In genomic region chr9:70441622-70442021, GRCh38 we compare ENCODE assay signal across 16 cellular contexts. TPM values are rescaled to one million over a fixed set of nuclear protein-coding genes. Genes with fewer than 3 reads are reported as not detected.
DNase-seq lines count a peak whose midpoint lies in the region; ATAC-seq, FAIRE-seq and TF ChIP-seq lines count a peak whose summit lies in the region.
"Had no signal": no experiment of that assay in that cellular context is flagged by ENCODE, and none has a peak within 500 bp of the region (broad histone marks: within the 10 kb centered on the region; RNA-seq: fewer than 3 reads in every experiment).

No MANE protein-coding gene starts in this region.

- no peak overlapping the region for H2BK120ac ChIP-seq in mesenchymal stem cell (ENCODE audit: low read depth, low read length)

- intact Hi-C loops in HepG2 (cut with micrococcal nuclease; ENCODE audit: unreplicated experiment): loop anchor here (1.0 kb wide), 1 partner anchor 21 kb away; no protein-coding TSS in a partner anchor
- intact Hi-C loops in right lobe of liver (cut with DNase I): no loop called here

- no peaks in the 10 kb centered on the region for H4K20me1 ChIP-seq in HepG2 (ENCODE audit: insufficient read depth, low read length)

- in situ Hi-C loops in HepG2 (cut with HindIII; ENCODE audit: extremely low pct_ligation_motif_present, low pct_unique_long_range_greater_than_20kb): no loop called here

- TF ChIP-seq EP300 in HepG2 (IDR thresholded peaks at IDR 0.05; ENCODE audit: low read depth in 2 of 2, low read length in 2 of 2): peak in 1 of 2 experiments; percentile 73; a peak in 3 of 4 replicates
- TF ChIP-seq EP300 in HepG2 (CRISPR knock-in tag; IDR thresholded peaks at IDR 0.05; ENCODE audit: borderline replicate concordance): peak; percentile 55; the same call in 1 of the 2 replicates

- H3K4me2 ChIP-seq in HepG2 (ENCODE audit: low read depth, low read length) (peak overlapping the region; percentile 33; the same call in 1 of the 2 replicates), mesenchymal stem cell (ENCODE audit: low read length, poor library complexity, severe bottlenecking) (no peak overlapping the region)
- H3K4me2 ChIP-seq: GM23338 had no signal

- no peak overlapping the region for H3K14ac ChIP-seq in mesenchymal stem cell (ENCODE audit: low read length in 2 of 2)

- peak overlapping the region; percentile 50 for H4K91ac ChIP-seq in mesenchymal stem cell (ENCODE audit: low read length)

- peak; percentile 8 for DNase-seq in NCI-H146 (lab: John Stamatoyannopoulos, UW)
- DNase-seq in NCI-H146 treated with DMSO at 0.1 percent for 48 hours (lab: John Stamatoyannopoulos, UW; ENCODE audit: unreplicated experiment): no peak
- DNase-seq in HepG2 (ENCODE audit: low spot score): peak; percentile 86
- DNase-seq in right lobe of liver: no peak
- DNase-seq in mesenchymal stem cell: no peak
- DNase-seq in SW 1271 (lab: John Stamatoyannopoulos, UW): no peak
- DNase-seq in NCI-H510A treated with DMSO at 0.1 percent for 48 hours (lab: John Stamatoyannopoulos, UW): no peak
- DNase-seq: CD8-positive, alpha-beta T cell; COR-L47; DND-41; GDM1; H7 had no signal

- no peak overlapping the region for H3K4me3 ChIP-seq in HepG2 (replicated peaks in 1 of 3; ENCODE audit: insufficient read depth in 1 of 3, low read depth in 2 of 3, low read length in 3 of 3)
- H3K4me3 ChIP-seq in right lobe of liver: no peak overlapping the region
- no peak overlapping the region for H3K4me3 ChIP-seq in mesenchymal stem cell (ENCODE audit: insufficient read depth in 1 of 2, low read depth in 1 of 2, low read length in 2 of 2)
- H3K4me3 ChIP-seq: GM23338 had no signal

- H2BK12ac ChIP-seq in mesenchymal stem cell (ENCODE audit: low read length in 2 of 2): no peak overlapping the region

- ATAC-seq in HepG2 (peak; percentile 82), right lobe of liver (no peak), HG03097 (IDR thresholded peaks at IDR 0.05; ENCODE audit: low FRiP score, unreplicated experiment) (no peak)
- ATAC-seq: CD8-positive, alpha-beta T cell; GM23338 had no signal

- peak overlapping the region; percentile 72 for H4K8ac ChIP-seq in mesenchymal stem cell (ENCODE audit: low read length)

- H2AFZ ChIP-seq in HepG2 (ENCODE audit: low read length) (no peak overlapping the region), mesenchymal stem cell (ENCODE audit: low read depth, low read length) (no peak overlapping the region)
- H2AFZ ChIP-seq: GM23338 had no signal

- no peaks in the 10 kb centered on the region; a peak in 1 of 5 replicates for H3K27me3 ChIP-seq in HepG2 (ENCODE audit: control insufficient read depth in 1 of 2, insufficient read depth in 2 of 2, low read length in 2 of 2)
- no peaks in the 10 kb centered on the region for H3K27me3 ChIP-seq in right lobe of liver
- no peaks in the 10 kb centered on the region for H3K27me3 ChIP-seq in mesenchymal stem cell (ENCODE audit: control insufficient read depth in 1 of 2, insufficient read depth in 1 of 2, low read length in 2 of 2)

- CTCF ChIA-PET in HepG2 (lab: Yijun Ruan, JAX; ENCODE audit: low intra/inter-chr PET ratio, low total read pairs): no interaction called here

- H2BK15ac ChIP-seq in mesenchymal stem cell (ENCODE audit: low read depth, poor library complexity, severe bottlenecking): no peak overlapping the region

- H3K79me1 ChIP-seq in mesenchymal stem cell (replicated peaks; ENCODE audit: low read length, poor library complexity, severe bottlenecking): no peaks in the 10 kb centered on the region

- TF ChIP-seq RAD21 in HepG2 (CRISPR knock-in tag; IDR thresholded peaks at IDR 0.05): no peak

- H3K27ac ChIP-seq in HepG2 (ENCODE audit: extremely low read length, insufficient read depth, low read length) (no peak overlapping the region), right lobe of liver (no peak overlapping the region), mesenchymal stem cell (ENCODE audit: low read length, poor library complexity, severe bottlenecking) (no peak overlapping the region)
- H3K27ac ChIP-seq: 22Rv1 had no signal

- no peaks in the 10 kb centered on the region for H3K79me2 ChIP-seq in HepG2 (ENCODE audit: insufficient read depth, low read length)

- H3K36me3 ChIP-seq in HepG2 (replicated peaks in 1 of 2; ENCODE audit: control insufficient read depth in 1 of 2, insufficient read depth in 2 of 2, low read length in 2 of 2) (no peaks in the 10 kb centered on the region), right lobe of liver (no peaks in the 10 kb centered on the region), mesenchymal stem cell (ENCODE audit: control insufficient read depth in 1 of 2, insufficient read depth in 2 of 2, low read depth in 1 of 2, low read length in 2 of 2) (no peaks in the 10 kb centered on the region)

- H3K4me1 ChIP-seq in HepG2 (ENCODE audit: insufficient read depth, low read length) (peaks cover 48% of the 10 kb centered on the region), right lobe of liver (no peaks in the 10 kb centered on the region), mesenchymal stem cell (ENCODE audit: control insufficient read depth, insufficient read depth, low read depth, low read length) (peaks cover 4% of the 10 kb centered on the region)

- no peak overlapping the region for H3K18ac ChIP-seq in mesenchymal stem cell (ENCODE audit: low read depth in 1 of 2, low read length in 2 of 2)

- no peak overlapping the region for H2AK5ac ChIP-seq in mesenchymal stem cell (ENCODE audit: low read length, severe bottlenecking)

- TF ChIP-seq CTCF in HepG2 (CRISPR knock-in tag; IDR thresholded peaks at IDR 0.05) (no peak), right lobe of liver (IDR thresholded peaks at IDR 0.05) (no peak)

- no peak for TF ChIP-seq POLR2A in HepG2 (IDR thresholded peaks at IDR 0.05; ENCODE audit: insufficient read depth in 1 of 2, low read depth in 2 of 2, low read length in 2 of 2)
- TF ChIP-seq POLR2A in right lobe of liver (IDR thresholded peaks at IDR 0.05): no peak

- BruUV-seq in HepG2 (replicated peaks; lab: Mats Ljungman, UMichigan): no TSS peak

- FAIRE-seq in HepG2 (lab: Jason Lieb, UNC): peak; percentile 63
- FAIRE-seq: GM12892 had no signal

- H3K9me3 ChIP-seq in HepG2 (ENCODE audit: low read length) (no peaks in the 10 kb centered on the region), right lobe of liver (no peaks in the 10 kb centered on the region), mesenchymal stem cell (ENCODE audit: control insufficient read depth, low read length) (no peaks in the 10 kb centered on the region)

- H3K23ac ChIP-seq in mesenchymal stem cell (ENCODE audit: low read length in 2 of 2): no peak overlapping the region

- POLR2A ChIA-PET in HepG2 (lab: Yijun Ruan, JAX): interaction anchor here (0.8 to 4.7 kb wide), 2 partner anchors 22 to 27 kb away, joined by 3 to 79 read pairs; partner anchors contain the start of gene KLF9

- H3K9ac ChIP-seq in HepG2 (ENCODE audit: insufficient read depth, low read depth, low read length) (no peak overlapping the region), mesenchymal stem cell (ENCODE audit: low read length) (no peak overlapping the region)

- H2BK5ac ChIP-seq in mesenchymal stem cell (ENCODE audit: low read depth, low read length, poor library complexity, severe bottlenecking): no peak overlapping the region

- no peak overlapping the region for H3K4ac ChIP-seq in mesenchymal stem cell (ENCODE audit: low read depth in 1 of 2, low read length in 2 of 2)

TF ChIP-seq in HepG2, 621 proteins besides CTCF, POLR2A, EP300 and RAD21 (continues in another document):
- peak; percentile 29; the same call in 1 of the 2 replicates for TF ChIP-seq LCORL (IDR thresholded peaks at IDR 0.05)
- TF ChIP-seq LCORL (CRISPR knock-in tag; IDR thresholded peaks at IDR 0.05): no peak
- TF ChIP-seq GFI1 (CRISPR knock-in tag; IDR thresholded peaks at IDR 0.05; ENCODE audit: borderline replicate concordance): peak; percentile 25; the same call in 1 of the 2 replicates
- TF ChIP-seq ZNF567 (CRISPR knock-in tag; IDR thresholded peaks at IDR 0.05; ENCODE audit: borderline replicate concordance): no peak
- TF ChIP-seq SOX6 (IDR thresholded peaks at IDR 0.05): no peak
- TF ChIP-seq SOX6 (CRISPR knock-in tag; IDR thresholded peaks at IDR 0.05): peak; percentile 89

RNA-seq across cellular contexts. Expression of gene KLF9, which starts 27.2 kb away (rescaled TPM):
- total RNA-seq in HepG2 (2016; rRNA removed; fragmentation: Illumina TruSeq; extraction: Trizol) (5.7 and 7.2 TPM in 2 replicates), right lobe of liver (10 to 100 TPM in 5 of 6 experiments, 1 to 10 TPM in 1; 8.7 to 74.7 (median 32.3) TPM)
- 0.79 and 0.81 TPM in 2 replicates for total RNA-seq in HepG2 (2016; cell fraction: cytosol; rRNA removed; fragmentation: Illumina TruSeq; extraction: Trizol; ENCODE audit: low read depth)
- total RNA-seq in HepG2 (2016; cell fraction: insoluble cytoplasmic fraction; rRNA removed; fragmentation: Illumina TruSeq; extraction: Trizol): 5.6 and 6.3 TPM in 2 replicates
- 3.6 and 4.2 TPM in 2 replicates for total RNA-seq in HepG2 (2016; cell fraction: membrane; rRNA removed; fragmentation: Illumina TruSeq; extraction: Trizol)
- 6.0 and 6.2 TPM in 2 replicates for total RNA-seq in HepG2 (2016; cell fraction: nucleus; rRNA removed; fragmentation: Illumina TruSeq; extraction: Trizol)
- 7.1 and 7.2 TPM in 2 replicates for polyA plus RNA-seq in HepG2 (2011; rRNA removed)
- polyA plus RNA-seq in HepG2 (2011; cell fraction: cytosol; rRNA removed): 5.3 and 5.8 TPM in 2 replicates
- polyA plus RNA-seq in HepG2 (2011; cell fraction: nucleus; rRNA removed): 3.3 and 4.2 TPM in 2 replicates
- 8.3 and 8.5 TPM in 2 replicates for polyA plus RNA-seq in HepG2 (2012)
- 0.36 and 0.37 TPM in 2 replicates for polyA plus RNA-seq in HepG2 (2016; cell fraction: cytosol; fragmentation: Illumina TruSeq; extraction: Trizol; ENCODE audit: low read depth)
- polyA plus RNA-seq in HepG2 (2016; cell fraction: insoluble cytoplasmic fraction; fragmentation: Illumina TruSeq; extraction: Trizol; ENCODE audit: low read depth): 7.0 TPM in 2 replicates
- 1.6 and 2.0 TPM in 2 replicates for polyA plus RNA-seq in HepG2 (2016; cell fraction: membrane; fragmentation: Illumina TruSeq; extraction: Trizol; ENCODE audit: low read depth)
- 6.3 and 7.1 TPM in 2 replicates for polyA plus RNA-seq in HepG2 (2016; cell fraction: nucleus; fragmentation: Illumina TruSeq; extraction: Trizol; ENCODE audit: insufficient read depth, low read depth)
- 2.5 and 9.7 TPM in 2 replicates for polyA minus RNA-seq in HepG2 (2011; rRNA and poly(A)+ RNA removed; ENCODE audit: low replicate concordance)
- polyA minus RNA-seq in HepG2 (2011; cell fraction: cytosol; rRNA and poly(A)+ RNA removed): 7.8 and 8.0 TPM in 2 replicates
- polyA minus RNA-seq in HepG2 (2011; cell fraction: nucleus; rRNA and poly(A)+ RNA removed): 6.2 and 7.5 TPM in 2 replicates
- polyA plus RNA-seq in mesenchymal stem cell (2013, experiment 1 of 2): 31.5 TPM
- polyA plus RNA-seq in mesenchymal stem cell (2013, experiment 2 of 2): 32.5 TPM

Comparison
In these comparisons a context has a peak if more than half of its experiments do, and no peak if none do; other contexts are left out.
1. DNase-seq: peak in NCI-H146 (single experiment) and HepG2 (single experiment); none in NCI-H146 treated with DMSO at 0.1 percent for 48 hours (single experiment), right lobe of liver (0 of 3), mesenchymal stem cell (single experiment), SW 1271 (0 of 2) and NCI-H510A treated with DMSO at 0.1 percent for 48 hours (single experiment).